37 cellular contexts compared by ENCODE assay signal in genomic region chr19:51680474-51680873, GRCh38. TPM values are rescaled to one million over a fixed set of nuclear protein-coding genes. Genes with fewer than 3 reads are reported as not detected.
"Had no signal": no experiment of that assay in that cellular context is flagged by ENCODE, and none has a peak within 500 bp of the region (broad histone marks: within the 10 kb centered on the region; RNA-seq: fewer than 3 reads in every experiment).

No MANE protein-coding gene starts in this region.

- H3K27me3 ChIP-seq: cardiac muscle cell, colonic mucosa had no signal

- H3K9me3 ChIP-seq: adrenal gland, breast epithelium, colonic mucosa, esophagus squamous epithelium, heart left ventricle had no signal

- ATAC-seq: activated CD4-positive, CD25-positive, alpha-beta regulatory T cell treated with anti-CD3 and anti-CD28 coated beads, Interleukin-2, amount 50 U/mL, for 24 hours; activated CD8-positive, alpha-beta T cell treated with anti-CD3 and anti-CD28 coated beads for 36 hours; activated naive CD8-positive, alpha-beta T cell treated with anti-CD3 and anti-CD28 coated beads, Interleukin-2, amount 50 U/mL, for 24 hours; T-helper 17 cell had no signal

- FAIRE-seq: endometrium, endothelial cell of umbilical vein had no signal

- H3K4me1 ChIP-seq: adrenal gland, breast epithelium, colonic mucosa, esophagus squamous epithelium, heart left ventricle had no signal

- H3K27ac ChIP-seq: breast epithelium, cardiac muscle cell, colonic mucosa, epithelial cell of prostate, esophagus squamous epithelium, heart left ventricle, WERI-Rb-1 had no signal

- DNase-seq: activated B cell treated with CpG ODN at 0.5 μM for 24 hours; activated CD4-positive, alpha-beta T cell treated with anti-CD3 and anti-CD28 coated beads for 48 hours; activated CD4-positive, alpha-beta T cell treated with anti-CD3 and anti-CD28 coated beads, Interleukin-2, amount 50 U/mL, for 1 hour; activated CD4-positive, alpha-beta T cell treated with anti-CD3 and anti-CD28 coated beads, Interleukin-2, amount 50 U/mL, for 48 hours; activated CD8-positive, alpha-beta memory T cell treated with anti-CD3 and anti-CD28 coated beads for 24 hours; activated CD8-positive, alpha-beta T cell treated with anti-CD3 and anti-CD28 coated beads for 36 hours; activated effector memory CD4-positive, alpha-beta T cell treated with anti-CD3 and anti-CD28 coated beads, Interleukin-2, amount 50 U/mL, for 16 hours; activated naive CD4-positive, alpha-beta T cell treated with anti-CD3 and anti-CD28 coated beads for 36 hours; activated naive CD8-positive, alpha-beta T cell treated with anti-CD3 and anti-CD28 coated beads for 36 hours; activated naive CD8-positive, alpha-beta T cell treated with anti-CD3 and anti-CD28 coated beads, Interleukin-2, amount 50 U/mL, for 24 hours; activated T-cell treated with anti-CD3 and anti-CD28 coated beads, Interleukin-2, amount 50 U/mL, for 48 hours; adrenal gland; amygdala; aorta; central memory CD4-positive, alpha-beta T cell; cerebellar nuclear complex; colonic mucosa; effector CD8-positive, alpha-beta T cell; esophagus squamous epithelium; foreskin melanocyte; heart left ventricle; T-helper 1 cell; T-helper 17 cell; T1000; WERI-Rb-1 had no signal

- H3K4me3 ChIP-seq: adrenal gland, breast epithelium, cardiac muscle cell, colonic mucosa, esophagus squamous epithelium, heart left ventricle had no signal

- H3K36me3 ChIP-seq: adrenal gland, breast epithelium, cardiac muscle cell, colonic mucosa, esophagus squamous epithelium, heart left ventricle, WERI-Rb-1 had no signal

RNA-seq across cellular contexts. Expression of gene SIGLEC14, which starts 33.8 kb away (rescaled TPM):
- total RNA-seq: activated CD8-positive, alpha-beta T cell treated with anti-CD3 and anti-CD28 coated beads for 36 hours; activated naive CD4-positive, alpha-beta T cell treated with anti-CD3 and anti-CD28 coated beads for 36 hours; activated T-helper 1 cell treated with anti-CD3 and anti-CD28 coated beads, Interleukin-12 subunit alpha, Interleukin-12 subunit beta, Interleukin-2, Interleukin-4 antibody, amounts not matched to agents 30 ng/mL and 10 ng/mL and 1 ng/mL, durations not matched to agents 14 hours and 24 hours and 36 hours; activated T-helper 2 cell treated with anti-CD3 and anti-CD28 coated beads, Interferon-gamma antibody, Interleukin-2, Interleukin-4, amounts not matched to agents 10 μg/mL and 5 μg/mL and 100 μg/mL, durations not matched to agents 14 hours and 24 hours and 36 hours; cardiac muscle cell; dermis microvascular lymphatic vessel endothelial cell; endothelial cell of umbilical vein; fibroblast of lung; fibroblast of villous mesenchyme had no signal
- polyA plus RNA-seq: cardiac muscle cell, fibroblast of lung had no signal

RNA-seq across cellular contexts. Expression of gene HAS1, which starts 43.3 kb away (rescaled TPM):
- total RNA-seq: activated B cell treated with CpG ODN at 0.5 μM for 24 hours; activated CD8-positive, alpha-beta T cell treated with anti-CD3 and anti-CD28 coated beads for 36 hours; activated naive CD4-positive, alpha-beta T cell treated with anti-CD3 and anti-CD28 coated beads for 36 hours; activated naive CD8-positive, alpha-beta T cell treated with anti-CD3 and anti-CD28 coated beads for 36 hours; activated T-helper 1 cell treated with anti-CD3 and anti-CD28 coated beads, Interleukin-12 subunit alpha, Interleukin-12 subunit beta, Interleukin-2, Interleukin-4 antibody, amounts not matched to agents 30 ng/mL and 10 ng/mL and 1 ng/mL, durations not matched to agents 14 hours and 24 hours and 36 hours; activated T-helper 2 cell treated with anti-CD3 and anti-CD28 coated beads, Interferon-gamma antibody, Interleukin-2, Interleukin-4, amounts not matched to agents 10 μg/mL and 5 μg/mL and 100 μg/mL, durations not matched to agents 14 hours and 24 hours and 36 hours; dermis microvascular lymphatic vessel endothelial cell; endothelial cell of umbilical vein; fibroblast of lung; fibroblast of villous mesenchyme; T-helper 17 cell had no signal
- polyA plus RNA-seq: aorta, endothelial cell of umbilical vein, fibroblast of lung had no signal

RNA-seq across cellular contexts. Expression of gene SIGLEC5, which starts 50.3 kb away (rescaled TPM):
- total RNA-seq: activated CD8-positive, alpha-beta T cell treated with anti-CD3 and anti-CD28 coated beads for 36 hours; activated naive CD8-positive, alpha-beta T cell treated with anti-CD3 and anti-CD28 coated beads for 36 hours; activated T-helper 1 cell treated with anti-CD3 and anti-CD28 coated beads, Interleukin-12 subunit alpha, Interleukin-12 subunit beta, Interleukin-2, Interleukin-4 antibody, amounts not matched to agents 30 ng/mL and 10 ng/mL and 1 ng/mL, durations not matched to agents 14 hours and 24 hours and 36 hours; activated T-helper 2 cell treated with anti-CD3 and anti-CD28 coated beads, Interferon-gamma antibody, Interleukin-2, Interleukin-4, amounts not matched to agents 10 μg/mL and 5 μg/mL and 100 μg/mL, durations not matched to agents 14 hours and 24 hours and 36 hours; cardiac muscle cell; colonic mucosa; dermis microvascular lymphatic vessel endothelial cell; endothelial cell of umbilical vein; fibroblast of lung; fibroblast of villous mesenchyme had no signal
- polyA plus RNA-seq: adrenal gland, aorta, cardiac muscle cell, endothelial cell of umbilical vein, esophagus, fibroblast of lung had no signal
